ENCODE assay signal across 8 cellular contexts in genomic region chr3:119240101-119240581, GRCh38. TPM values are rescaled to one million over a fixed set of nuclear protein-coding genes. Genes with fewer than 3 reads are reported as not detected.
DNase-seq lines count a peak whose midpoint lies in the region; ATAC-seq and TF ChIP-seq lines count a peak whose summit lies in the region.

No MANE protein-coding gene starts in this region.

- 3 to 7% (median 5%) methylated on average over 12 to 16 of the region's 16 CpGs for WGBS in heart left ventricle, 4 donors
- no CpG with 5 or more reads among the region's 16 CpGs for WGBS in trophoblast cell (ENCODE audit: extremely low coverage, insufficient coverage, insufficient read length)

- peak overlapping the region; percentile 71 for H3K4me2 ChIP-seq in trophoblast cell (ENCODE audit: low read length)

- TF ChIP-seq POLR2A in heart left ventricle (IDR thresholded peaks at IDR 0.05), result no peak

- ATAC-seq in heart left ventricle, result peak; percentile 1 to 28 (median 6)

- H3K4me1 ChIP-seq in heart left ventricle (peaks cover 0 to 47% (median 23%) of the 10 kb centered on the region in 12 donors), trophoblast cell (ENCODE audit: control insufficient read depth in 1 of 2, insufficient read depth in 2 of 2, low read length in 2 of 2) (peaks cover 0 to 4% of the 10 kb centered on the region in 2 experiments)

- H2BK5ac ChIP-seq in trophoblast cell (ENCODE audit: low read depth, low read length, poor library complexity), result peak overlapping the region; percentile 81

- no peak for TF ChIP-seq CTCF in heart left ventricle (IDR thresholded peaks at IDR 0.05)

- DNase-seq in NCI-H510A treated with DMSO at 0.1 percent for 48 hours (lab: John Stamatoyannopoulos, UW) (peak; percentile 32), NCI-H510A (lab: John Stamatoyannopoulos, UW) (no peak), H7 (peak; percentile 54), heart left ventricle (peak in 3 of 5 donors; percentile 28 to 45 (median 45)), trophoblast cell (peak; percentile 13 to 38), H4 (ENCODE audit: low spot score) (no peak)
- DNase-seq in activated T-cell treated with anti-CD3 and anti-CD28 coated beads, Interleukin-2, amount 50 U/mL, for 48 hours, result peak; percentile 36 to 46

- H3K79me1 ChIP-seq in trophoblast cell (ENCODE audit: low read length), result peaks cover 8% of the 10 kb centered on the region

- peak overlapping the region; percentile 91 for H4K91ac ChIP-seq in trophoblast cell (ENCODE audit: low read depth, low read length)

- H3K79me2 ChIP-seq in trophoblast cell (ENCODE audit: control insufficient read depth, insufficient read depth, low read length, poor library complexity), result peaks cover 10% of the 10 kb centered on the region

- H3K9me3 ChIP-seq in KOPT-K1 (ENCODE audit: insufficient read depth, low read length, poor library complexity, severe bottlenecking), result no peaks in the 10 kb centered on the region
- no peaks in the 10 kb centered on the region for H3K9me3 ChIP-seq in heart left ventricle
- H3K9me3 ChIP-seq in trophoblast cell (ENCODE audit: insufficient read depth, low read depth, low read length), result no peaks in the 10 kb centered on the region

- H2AFZ ChIP-seq in trophoblast cell (ENCODE audit: insufficient read depth, low read length, poor library complexity), result peak overlapping the region; percentile 96

- peak overlapping the region; percentile 79 for H2BK120ac ChIP-seq in trophoblast cell (ENCODE audit: insufficient read depth, low read length, poor library complexity)

- H3K18ac ChIP-seq in trophoblast cell (ENCODE audit: low read length), result peak overlapping the region; percentile 87

- no peaks in the 10 kb centered on the region for H3K27me3 ChIP-seq in H7 (ENCODE audit: control insufficient read depth, insufficient read depth, low read length)
- H3K27me3 ChIP-seq in heart left ventricle, result no peaks in the 10 kb centered on the region
- no peaks in the 10 kb centered on the region for H3K27me3 ChIP-seq in trophoblast cell (ENCODE audit: insufficient read depth, low read length)

- peak overlapping the region; percentile 98 for H2AK5ac ChIP-seq in trophoblast cell (ENCODE audit: low read length)

- intact Hi-C loops in heart left ventricle (cut with DNase I), result loop anchor here in 4 of 10 donors (5.0 to 10.0 kb wide), 5 partner anchors 52 to 358 kb away; partner anchors contain the start of genes TEX55 (in 2 of the 4) and ARHGAP31 (in 1 of the 4)

- H4K8ac ChIP-seq in trophoblast cell (ENCODE audit: low read depth, low read length), result peak overlapping the region; percentile 95

- peak overlapping the region; percentile 66 for H3K27ac ChIP-seq in KOPT-K1 (ENCODE audit: low read depth, low read length, poor library complexity, severe bottlenecking)
- peak overlapping the region; percentile 75 to 97 (median 91) for H3K27ac ChIP-seq in heart left ventricle
- H3K27ac ChIP-seq in trophoblast cell (ENCODE audit: low read depth, low read length), result peak overlapping the region; percentile 99

- H3K23ac ChIP-seq in trophoblast cell (ENCODE audit: low read length), result no peak overlapping the region

- peak overlapping the region; percentile 97 for H3K9ac ChIP-seq in trophoblast cell (ENCODE audit: low read length)

- H3K4ac ChIP-seq in trophoblast cell (ENCODE audit: low read depth, low read length), result peak overlapping the region; percentile 97

- H4K12ac ChIP-seq in trophoblast cell (ENCODE audit: low read depth, low read length), result peak overlapping the region; percentile 77

- peak overlapping the region; percentile 94 for H3K14ac ChIP-seq in trophoblast cell (ENCODE audit: low read length)

- H3K36me3 ChIP-seq in H7 (replicated peaks; ENCODE audit: control insufficient read depth, insufficient read depth, low read length), result peaks cover 6% of the 10 kb centered on the region
- H3K36me3 ChIP-seq in KOPT-K1 (ENCODE audit: insufficient read depth, low read length), result peaks cover 20% of the 10 kb centered on the region
- H3K36me3 ChIP-seq in heart left ventricle, result peaks cover 0 to 18% (median 13%) of the 10 kb centered on the region in 9 donors
- H3K36me3 ChIP-seq in trophoblast cell (ENCODE audit: control insufficient read depth in 1 of 2, insufficient read depth in 2 of 2, low read length in 2 of 2), result peaks cover 2 to 5% of the 10 kb centered on the region in 2 experiments

- peak overlapping the region; percentile 65 for H2BK12ac ChIP-seq in trophoblast cell (ENCODE audit: low read length)

- H3K4me3 ChIP-seq in H7 (ENCODE audit: insufficient read depth, low read depth, low read length) (peak overlapping the region; percentile 74), heart left ventricle (peak overlapping the region; percentile 45 to 92 (median 73)), trophoblast cell (ENCODE audit: low read depth, low read length) (peak overlapping the region; percentile 86)

RNA-seq across cellular contexts. Expression of gene B4GALT4, which starts 0.5 kb away (rescaled TPM):
- 31.7 and 34.1 TPM in 2 replicates for total RNA-seq in H7 (2014; rRNA removed; shearing (Covaris generic))
- 10 to 100 TPM in 6 of 9 donors, 1 to 10 TPM in 3; 8.1 to 15.9 (median 10.6) TPM for total RNA-seq in heart left ventricle
- polyA plus RNA-seq in heart left ventricle, result 10 to 100 TPM; 13.0 to 14.0 TPM
- polyA plus RNA-seq in trophoblast cell (2013), result 30.0 and 32.0 TPM in 2 replicates
- 25.3 and 30.5 TPM in 2 replicates for total RNA-seq in H4 (2014; rRNA removed; shearing (Covaris generic))

RNA-seq across cellular contexts. Expression of gene ARHGAP31, which starts 54.0 kb away (rescaled TPM):
- total RNA-seq in H7 (2014; rRNA removed; shearing (Covaris generic)), result 4.2 and 6.6 TPM in 2 replicates
- total RNA-seq in heart left ventricle, result 10 to 100 TPM; 29.8 to 79.1 (median 37.8) TPM
- polyA plus RNA-seq in heart left ventricle, result 10 to 100 TPM; 10.4 to 28.6 TPM
- polyA plus RNA-seq in trophoblast cell (2013), result 13.1 and 13.8 TPM in 2 replicates
- total RNA-seq in H4 (2014; rRNA removed; shearing (Covaris generic)), result 4.5 and 6.9 TPM in 2 replicates

Comparison
In these comparisons a context has a peak if more than half of its experiments do, and no peak if none do; other contexts are left out.
1. DNase-seq: peak in NCI-H510A treated with DMSO at 0.1 percent for 48 hours (single experiment), H7 (single experiment), activated T-cell treated with anti-CD3 and anti-CD28 coated beads, Interleukin-2, amount 50 U/mL, for 48 hours (2 of 2), heart left ventricle (3 of 5) and trophoblast cell (2 of 2); none in NCI-H510A (single experiment) and H4 (single experiment).
2. Peak in every context shown above with its lines, with median percentiles within 50 percentile points of each other: H3K4me3 ChIP-seq and H3K27ac ChIP-seq.